In genomic region chr6:144951730-144952437, GRCh38 we compare ENCODE assay signal across 15 cellular contexts.
DNase-seq lines count a peak whose midpoint lies in the region; ATAC-seq and TF ChIP-seq lines count a peak whose summit lies in the region.
"Had no signal": no experiment of that assay in that cellular context is flagged by ENCODE, and none has a peak within 500 bp of the region (broad histone marks: within the 10 kb centered on the region; RNA-seq: fewer than 3 reads in every experiment).

No MANE protein-coding gene starts in this region.

- H3K27me3 Mint-ChIP-seq in HFFc6 (ENCODE audit: insufficient read depth) (no peaks in the 10 kb centered on the region; the same call in 1 of the 2 replicates), WTC11 (ENCODE audit: low read depth) (peaks cover 9% of the 10 kb centered on the region; the same call in 1 of the 2 replicates)
- H3K27me3 Mint-ChIP-seq: CD4-positive, alpha-beta T cell had no signal

- H3K27ac ChIP-seq in A673 (ENCODE audit: low read depth, low read length, poor library complexity, severe bottlenecking) (peak overlapping the region; percentile 98), iPS-20b (ENCODE audit: low read length) (peak overlapping the region; percentile 55), smooth muscle cell (ENCODE audit: low read depth) (no peak overlapping the region)
- H3K27ac ChIP-seq: 22Rv1 had no signal

- no peaks in the 10 kb centered on the region for H3K9me3 Mint-ChIP-seq in HFFc6
- peaks cover 20% of the 10 kb centered on the region for H3K9me3 Mint-ChIP-seq in WTC11
- H3K9me3 Mint-ChIP-seq: CD4-positive, alpha-beta T cell had no signal

- intact Hi-C loops in A673 (cut with micrococcal nuclease; ENCODE audit: unreplicated experiment): loop anchor here (2.0 to 10.0 kb wide), 8 partner anchors 77 to 753 kb away; no protein-coding TSS in a partner anchor

- BruUV-seq in A673 (replicated peaks; lab: Mats Ljungman, UMichigan): TSS peak; percentile 91

- 62% methylated on average over 3 of the region's 3 CpGs for WGBS in smooth muscle cell (ENCODE audit: low lambda C conversion rate)

- no peaks in the 10 kb centered on the region for H3K79me2 ChIP-seq in smooth muscle cell (ENCODE audit: low read depth)

- no peak overlapping the region for H3K4me2 ChIP-seq in smooth muscle cell

- no peak overlapping the region for H3K4me3 Mint-ChIP-seq in HFFc6
- H3K4me3 Mint-ChIP-seq in WTC11: 0 out of 2 replicates have a peak overlapping the region, but pooled peaks have one; percentile 2
- H3K4me3 Mint-ChIP-seq: CD4-positive, alpha-beta T cell had no signal

- no peaks in the 10 kb centered on the region for H3K36me3 ChIP-seq in A673 (ENCODE audit: insufficient read depth, low read length, poor library complexity, severe bottlenecking)
- H3K36me3 ChIP-seq in iPS-20b (ENCODE audit: insufficient read depth, low read depth, low read length): no peaks in the 10 kb centered on the region
- no peaks in the 10 kb centered on the region for H3K36me3 ChIP-seq in smooth muscle cell (ENCODE audit: low read depth)

- CTCF ChIA-PET in A673 (lab: Charles Lee) (interaction anchor here (0.8 kb wide), 1 partner anchor 196 kb away, joined by 4 read pairs; no protein-coding TSS in a partner anchor), WTC11 (lab: Charles Lee) (interaction anchor here (0.7 kb wide), 1 partner anchor 223 kb away, joined by 4 read pairs; no protein-coding TSS in a partner anchor)

- H3K4me1 Mint-ChIP-seq in HFFc6 (ENCODE audit: low read depth) (peaks cover 42% of the 10 kb centered on the region), WTC11 (peaks cover 53% of the 10 kb centered on the region)

- POLR2A ChIA-PET in A673 (lab: Charles Lee; ENCODE audit: low non-redundant PET) (no interaction called here), WTC11 (lab: Charles Lee) (no interaction called here)

- H3K4me1 ChIP-seq in A673 (ENCODE audit: insufficient read depth, low read length, poor library complexity, severe bottlenecking) (peaks cover 36% of the 10 kb centered on the region), iPS-20b (ENCODE audit: insufficient read depth, low read length) (peaks cover 33% of the 10 kb centered on the region), smooth muscle cell (ENCODE audit: low read depth) (no peaks in the 10 kb centered on the region)

- peak; percentile 43; the same call in 1 of the 2 replicates for TF ChIP-seq CTCF in A673 (conservative IDR thresholded peaks at IDR 0.05; ENCODE audit: low read depth, low read length)
- 0 out of 2 replicates have a peak, but pooled peaks have one; percentile 18 for TF ChIP-seq CTCF in HFFc6 (IDR thresholded peaks at IDR 0.05)
- TF ChIP-seq CTCF in WTC11 (IDR thresholded peaks at IDR 0.05): no peak
- no peak for TF ChIP-seq CTCF in smooth muscle cell (IDR thresholded peaks at IDR 0.05; ENCODE audit: borderline replicate concordance, insufficient read depth, poor library complexity, severe bottlenecking)

- DNase-seq in A673 (ENCODE audit: low spot score) (peak; percentile 91), HFFc6 (no peak), WTC11 (ENCODE audit: low spot score) (no peak), RKO (ENCODE audit: low spot score) (no peak), NCI-H146 treated with DMSO at 0.1 percent for 48 hours (lab: John Stamatoyannopoulos, UW; ENCODE audit: unreplicated experiment) (no peak), T-helper 2 cell (no peak), smooth muscle cell (lab: John Stamatoyannopoulos, UW; ENCODE audit: unreplicated experiment) (no peak)
- DNase-seq: C1 segment of cervical spinal cord; CD4-positive, alpha-beta T cell; DMS79; GOT3; HCEC 1CT had no signal

- peaks cover 4% of the 10 kb centered on the region for H3F3A ChIP-seq in smooth muscle cell (ENCODE audit: low read depth)

- no peaks in the 10 kb centered on the region for H3K9me3 ChIP-seq in A673 (ENCODE audit: low read depth, low read length, poor library complexity, severe bottlenecking)
- H3K9me3 ChIP-seq in iPS-20b (ENCODE audit: insufficient read depth, low read depth, low read length): no peaks in the 10 kb centered on the region
- no peaks in the 10 kb centered on the region for H3K9me3 ChIP-seq in smooth muscle cell (replicated peaks; ENCODE audit: low read depth)

- no peak overlapping the region for H3K9ac ChIP-seq in iPS-20b (ENCODE audit: low read depth, low read length)
- no peak overlapping the region for H3K9ac ChIP-seq in smooth muscle cell (ENCODE audit: low read depth)

- no peak overlapping the region for H2AFZ ChIP-seq in smooth muscle cell (ENCODE audit: low read depth)

- H3K27ac Mint-ChIP-seq in HFFc6 (no peak overlapping the region), WTC11 (peak overlapping the region; percentile 61)
- H3K27ac Mint-ChIP-seq: CD4-positive, alpha-beta T cell had no signal

- no peaks in the 10 kb centered on the region for H4K20me1 ChIP-seq in smooth muscle cell (ENCODE audit: low read depth)

- H3K4me3 ChIP-seq in A673 (ENCODE audit: low read depth, low read length, poor library complexity, severe bottlenecking) (no peak overlapping the region), iPS-20b (ENCODE audit: low read length) (peak overlapping the region; percentile 21; the same call in 1 of the 2 replicates), smooth muscle cell (no peak overlapping the region)
- H3K4me3 ChIP-seq: GM12878 had no signal

- H3K27me3 ChIP-seq in A673 (replicated peaks; ENCODE audit: insufficient read depth, low read depth, low read length, poor library complexity): no peaks in the 10 kb centered on the region
- H3K27me3 ChIP-seq in iPS-20b (ENCODE audit: insufficient read depth, low read length): no peaks in the 10 kb centered on the region
- H3K27me3 ChIP-seq in smooth muscle cell (ENCODE audit: low read depth): no peaks in the 10 kb centered on the region

- no peaks in the 10 kb centered on the region for H3K36me3 Mint-ChIP-seq in HFFc6 (ENCODE audit: low read depth)
- H3K36me3 Mint-ChIP-seq in WTC11: peaks cover 13% of the 10 kb centered on the region

- ATAC-seq in WTC11: peak; percentile 80
- ATAC-seq: GM12878 had no signal

TF ChIP-seq in WTC11, 78 proteins besides CTCF, POLR2A, EP300 and RAD21 (continues in another document):
- no peak for TF ChIP-seq ZBTB21 (CRISPR knock-in tag; IDR thresholded peaks at IDR 0.05; ENCODE audit: borderline replicate concordance)
- TF ChIP-seq ATF1 (CRISPR knock-in tag; IDR thresholded peaks at IDR 0.05): no peak
- TF ChIP-seq, protein P1, sequence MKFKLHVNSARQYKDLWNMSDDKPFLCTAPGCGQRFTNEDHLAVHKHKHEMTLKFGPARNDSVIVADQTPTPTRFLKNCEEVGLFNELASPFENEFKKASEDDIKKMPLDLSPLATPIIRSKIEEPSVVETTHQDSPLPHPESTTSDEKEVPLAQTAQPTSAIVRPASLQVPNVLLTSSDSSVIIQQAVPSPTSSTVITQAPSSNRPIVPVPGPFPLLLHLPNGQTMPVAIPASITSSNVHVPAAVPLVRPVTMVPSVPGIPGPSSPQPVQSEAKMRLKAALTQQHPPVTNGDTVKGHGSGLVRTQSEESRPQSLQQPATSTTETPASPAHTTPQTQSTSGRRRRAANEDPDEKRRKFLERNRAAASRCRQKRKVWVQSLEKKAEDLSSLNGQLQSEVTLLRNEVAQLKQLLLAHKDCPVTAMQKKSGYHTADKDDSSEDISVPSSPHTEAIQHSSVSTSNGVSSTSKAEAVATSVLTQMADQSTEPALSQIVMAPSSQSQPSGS (CRISPR knock-in tag; IDR thresholded peaks at IDR 0.05; ENCODE audit: borderline replicate concordance, low read depth): no peak
- TF ChIP-seq, protein P2, sequence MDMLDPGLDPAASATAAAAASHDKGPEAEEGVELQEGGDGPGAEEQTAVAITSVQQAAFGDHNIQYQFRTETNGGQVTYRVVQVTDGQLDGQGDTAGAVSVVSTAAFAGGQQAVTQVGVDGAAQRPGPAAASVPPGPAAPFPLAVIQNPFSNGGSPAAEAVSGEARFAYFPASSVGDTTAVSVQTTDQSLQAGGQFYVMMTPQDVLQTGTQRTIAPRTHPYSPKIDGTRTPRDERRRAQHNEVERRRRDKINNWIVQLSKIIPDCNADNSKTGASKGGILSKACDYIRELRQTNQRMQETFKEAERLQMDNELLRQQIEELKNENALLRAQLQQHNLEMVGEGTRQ (CRISPR knock-in tag; IDR thresholded peaks at IDR 0.05): no peak
- TF ChIP-seq HMGXB4 (CRISPR knock-in tag; IDR thresholded peaks at IDR 0.05): no peak

Comparison
In these comparisons a context has a peak if more than half of its experiments do, and no peak if none do; other contexts are left out.
1. CTCF ChIP-seq: peak in A673 (single experiment) and HFFc6 (single experiment); none in WTC11 (single experiment) and smooth muscle cell (single experiment).